11 cellular contexts compared by ENCODE assay signal in the genomic region with DNA sequence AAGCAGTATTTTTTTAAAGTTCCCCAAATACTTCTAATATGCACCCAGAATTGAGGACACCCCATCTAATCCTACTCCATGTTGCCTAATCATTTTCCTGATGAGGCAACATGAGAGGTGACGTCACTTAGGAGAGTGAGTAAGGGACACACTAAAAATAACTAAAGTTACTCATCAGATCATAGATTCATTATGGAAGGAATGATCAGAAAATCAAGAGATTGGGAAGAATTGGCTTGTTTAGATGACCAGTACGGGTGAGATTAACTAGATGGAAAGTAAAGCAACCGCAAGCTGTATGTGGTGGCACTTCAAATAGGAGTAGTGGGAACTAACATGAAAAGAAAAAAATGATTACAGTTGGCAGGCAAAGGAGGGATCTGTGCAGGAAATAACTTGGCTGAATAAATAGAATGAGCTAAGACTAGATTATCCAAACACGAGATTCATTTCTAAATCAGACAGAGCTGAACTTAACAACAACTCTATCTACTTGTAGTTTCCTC.
A peak's percentile ranks its signal among the peaks of the same experiment; 100 is the strongest.
DNase-seq lines count a peak whose midpoint lies in the region; ATAC-seq, FAIRE-seq and TF ChIP-seq lines count a peak whose summit lies in the region.
"Had no signal": no experiment of that assay in that cellular context is flagged by ENCODE, and none has a peak within 500 bp of the region (broad histone marks: within the 10 kb centered on the region; RNA-seq: fewer than 3 reads in every experiment).

No MANE protein-coding gene starts in this region.

- no peaks in the 10 kb centered on the region for H3K9me2 ChIP-seq in GM23248 (ENCODE audit: insufficient read depth)

- peak overlapping the region; percentile 30 for H3K4me2 ChIP-seq in GM23248 (ENCODE audit: unreplicated experiment)

- no peak overlapping the region for H2AFZ ChIP-seq in GM23248

- no peaks in the 10 kb centered on the region for H3K36me3 ChIP-seq in GM23248 (ENCODE audit: low read depth)
- no peaks in the 10 kb centered on the region for H3K36me3 ChIP-seq in pancreas
- H3K36me3 ChIP-seq: Peyer's patch had no signal

- no peaks in the 10 kb centered on the region for H3K27me3 ChIP-seq in GM23248 (replicated peaks; ENCODE audit: insufficient read depth)
- H3K27me3 ChIP-seq in pancreas: no peaks in the 10 kb centered on the region
- H3K27me3 ChIP-seq: Peyer's patch had no signal

- no peaks in the 10 kb centered on the region for H3K79me2 ChIP-seq in GM23248 (ENCODE audit: insufficient read depth)

- H3K27ac ChIP-seq in GM23248: peak overlapping the region; percentile 43
- peak overlapping the region in 2 of 4 donors; percentile 48 to 50 for H3K27ac ChIP-seq in pancreas
- H3K27ac ChIP-seq: Peyer's patch had no signal

- intact Hi-C loops in pancreas (cut with DNase I): no loop called here

- peaks cover 8% of the 10 kb centered on the region; the same call in 1 of the 2 replicates for H3F3A ChIP-seq in GM23248 (ENCODE audit: insufficient read depth)

- no peak for FAIRE-seq in pancreas (lab: Jason Lieb, UNC)

- no peaks in the 10 kb centered on the region for H4K20me1 ChIP-seq in GM23248 (ENCODE audit: insufficient read depth)

- in situ Hi-C loops in GM23248 (cut with MboI): no loop called here

- H3K9ac ChIP-seq in GM23248: no peak overlapping the region

- TF ChIP-seq CTCF in pancreas (IDR thresholded peaks at IDR 0.05): no peak

- DNase-seq in GM23248 (peak; percentile 86), RKO (ENCODE audit: low spot score) (peak; percentile 64), fibroblast of gingiva (ENCODE audit: low read depth) (peak; percentile 63), pancreas (no peak), anterior cingulate cortex (lab: John Stamatoyannopoulos, UW) (no peak)
- DNase-seq in stimulated activated CD4-positive, alpha-beta T cell treated with anti-CD3 and anti-CD28 coated beads, Interleukin-4, amount 100 ng/mL, for 4 hours: no peak
- DNase-seq: Peyer's patch; stimulated activated naive CD4-positive, alpha-beta T cell had no signal

- H3K4me1 ChIP-seq in GM23248 (ENCODE audit: insufficient read depth) (peaks cover 9% of the 10 kb centered on the region), pancreas (peaks cover 5 to 7% (median 6%) of the 10 kb centered on the region in 3 donors)
- H3K4me1 ChIP-seq: Peyer's patch had no signal

- 15 to 17% methylated on average over 4 of the region's 4 CpGs for WGBS in GM23248 (ENCODE audit: low coverage in 1 of 2, low lambda C conversion rate in 2 of 2, missing lambda C conversion rate in 2 of 2), 2 experiments
- WGBS in pancreas, 2 donors: 44 to 52% methylated on average over 4 of the region's 4 CpGs

- peak in 3 of 4 donors; percentile 47 to 82 (median 59) for ATAC-seq in pancreas
- ATAC-seq in HG03442 (IDR thresholded peaks at IDR 0.05; ENCODE audit: unreplicated experiment): no peak
- ATAC-seq in HG02970 (IDR thresholded peaks at IDR 0.05; ENCODE audit: low FRiP score, unreplicated experiment): no peak

- H3K9me3 ChIP-seq in GM23248 (ENCODE audit: low read depth) (no peaks in the 10 kb centered on the region), pancreas (no peaks in the 10 kb centered on the region)
- H3K9me3 ChIP-seq: Peyer's patch had no signal

- no peak overlapping the region for H3K4me3 ChIP-seq in GM23248
- no peak overlapping the region for H3K4me3 ChIP-seq in pancreas
- H3K4me3 ChIP-seq: Peyer's patch, skin epidermis had no signal

Comparison
In these comparisons a context has a peak if more than half of its experiments do, and no peak if none do; other contexts are left out.
1. DNase-seq: peak in GM23248 (single experiment), RKO (single experiment) and fibroblast of gingiva (single experiment); none in pancreas (0 of 6), anterior cingulate cortex (0 of 58) and stimulated activated CD4-positive, alpha-beta T cell treated with anti-CD3 and anti-CD28 coated beads, Interleukin-4, amount 100 ng/mL, for 4 hours (0 of 2).
2. ATAC-seq: peak in pancreas (3 of 4); none in HG03442 (single experiment) and HG02970 (single experiment).